11 cellular contexts compared by ENCODE assay signal in genomic region chr22:31891366-31892079, GRCh38. TPM values are rescaled to one million over a fixed set of nuclear protein-coding genes. Genes with fewer than 3 reads are reported as not detected.
DNase-seq lines count a peak whose midpoint lies in the region; ATAC-seq and TF ChIP-seq lines count a peak whose summit lies in the region.
"Had no signal": no experiment of that assay in that cellular context is flagged by ENCODE, and none has a peak within 500 bp of the region (broad histone marks: within the 10 kb centered on the region; RNA-seq: fewer than 3 reads in every experiment).

No MANE protein-coding gene starts in this region.

- CTCF ChIA-PET in CD8-positive, alpha-beta memory T cell (lab: Charles Lee) = interaction anchor here (0.6 to 1.2 kb wide), 2 partner anchors 14 to 80 kb away, joined by 3 read pairs; no protein-coding TSS in a partner anchor

- no peaks in the 10 kb centered on the region for H3K27me3 Mint-ChIP-seq in CD4-positive, CD25-positive, alpha-beta regulatory T cell
- no peaks in the 10 kb centered on the region for H3K27me3 Mint-ChIP-seq in CD8-positive, alpha-beta memory T cell

- H3K27me3 ChIP-seq in CD4-positive, CD25-positive, alpha-beta regulatory T cell (ENCODE audit: control insufficient read depth, insufficient read depth, low read length) = no peaks in the 10 kb centered on the region
- no peaks in the 10 kb centered on the region for H3K27me3 ChIP-seq in layer of hippocampus (ENCODE audit: control insufficient read depth, insufficient read depth, low read length)
- no peaks in the 10 kb centered on the region for H3K27me3 ChIP-seq in CD8-positive, alpha-beta memory T cell (ENCODE audit: insufficient read depth, low read length, poor library complexity, severe bottlenecking)
- no peaks in the 10 kb centered on the region for H3K27me3 ChIP-seq in WERI-Rb-1 (ENCODE audit: insufficient read depth, low read depth, severe bottlenecking)
- H3K27me3 ChIP-seq: testis had no signal

- H3K9me3 ChIP-seq in CD4-positive, CD25-positive, alpha-beta regulatory T cell (ENCODE audit: control insufficient read depth in 2 of 2, low read length in 2 of 2) = no peaks in the 10 kb centered on the region
- H3K9me3 ChIP-seq in CD8-positive, alpha-beta memory T cell (ENCODE audit: low read length) = no peaks in the 10 kb centered on the region
- no peaks in the 10 kb centered on the region for H3K9me3 ChIP-seq in WERI-Rb-1 (ENCODE audit: severe bottlenecking)
- H3K9me3 ChIP-seq: testis had no signal

- H3K4me3 ChIP-seq in CD4-positive, CD25-positive, alpha-beta regulatory T cell (ENCODE audit: low read depth, low read length) = no peak overlapping the region
- no peak overlapping the region for H3K4me3 ChIP-seq in Jurkat, Clone E6-1 (ENCODE audit: low read length)
- H3K4me3 ChIP-seq in CD8-positive, alpha-beta memory T cell (ENCODE audit: low read length) = no peak overlapping the region
- no peak overlapping the region for H3K4me3 ChIP-seq in WERI-Rb-1 (ENCODE audit: low read depth, low read length)
- H3K4me3 ChIP-seq: testis had no signal

- no peaks in the 10 kb centered on the region for H3K4me1 ChIP-seq in CD4-positive, CD25-positive, alpha-beta regulatory T cell (ENCODE audit: control insufficient read depth, insufficient read depth, low read length, poor library complexity, severe bottlenecking)
- H3K4me1 ChIP-seq in CD8-positive, alpha-beta memory T cell (ENCODE audit: insufficient read depth, low read length) = no peaks in the 10 kb centered on the region

- peak overlapping the region in 2 of 3 donors; percentile 20 to 32 for H3K27ac Mint-ChIP-seq in CD4-positive, CD25-positive, alpha-beta regulatory T cell
- H3K27ac Mint-ChIP-seq in CD8-positive, alpha-beta memory T cell = no peak overlapping the region

- H3K4me1 Mint-ChIP-seq in CD4-positive, CD25-positive, alpha-beta regulatory T cell = peaks cover 4 to 11% (median 6%) of the 10 kb centered on the region in 4 donors
- H3K4me1 Mint-ChIP-seq in CD8-positive, alpha-beta memory T cell = peaks cover 0 to 5% (median 0%) of the 10 kb centered on the region in 3 donors

- H3K27ac ChIP-seq in CD4-positive, CD25-positive, alpha-beta regulatory T cell (ENCODE audit: insufficient read depth, low read length, poor library complexity, severe bottlenecking) = no peak overlapping the region
- H3K27ac ChIP-seq in angular gyrus (ENCODE audit: low read depth, low read length) = peak overlapping the region; percentile 53
- H3K27ac ChIP-seq in layer of hippocampus (ENCODE audit: low read depth, low read length) = peak overlapping the region; percentile 12
- no peak overlapping the region for H3K27ac ChIP-seq in CD8-positive, alpha-beta memory T cell (ENCODE audit: low read depth, low read length)
- H3K27ac ChIP-seq in WERI-Rb-1 = no peak overlapping the region
- H3K27ac ChIP-seq: C4-2B, testis had no signal

- no peak for TF ChIP-seq CTCF in WERI-Rb-1 (IDR thresholded peaks at IDR 0.05; ENCODE audit: low read depth, low read length)

- no peak overlapping the region for H3K4me3 Mint-ChIP-seq in CD4-positive, CD25-positive, alpha-beta regulatory T cell
- no peak overlapping the region for H3K4me3 Mint-ChIP-seq in CD8-positive, alpha-beta memory T cell

- H3K9me3 Mint-ChIP-seq in CD4-positive, CD25-positive, alpha-beta regulatory T cell = no peaks in the 10 kb centered on the region
- H3K9me3 Mint-ChIP-seq in CD8-positive, alpha-beta memory T cell = no peaks in the 10 kb centered on the region

- ATAC-seq in CD4-positive, CD25-positive, alpha-beta regulatory T cell (ENCODE audit: low read depth in 2 of 2) = no peak
- ATAC-seq in HG02623 (IDR thresholded peaks at IDR 0.05; ENCODE audit: unreplicated experiment) = no peak

- POLR2A ChIA-PET in CD8-positive, alpha-beta memory T cell (lab: Charles Lee) = no interaction called here

- peak in 1 of 3 donors; percentile 12 for DNase-seq in CD4-positive, CD25-positive, alpha-beta regulatory T cell
- DNase-seq in Jurkat, Clone E6-1 (ENCODE audit: low read depth, low spot score) = peak; percentile 62
- DNase-seq in CD8-positive, alpha-beta memory T cell = no peak
- DNase-seq in WERI-Rb-1 = no peak
- DNase-seq in NCI-H1092 (lab: John Stamatoyannopoulos, UW) = no peak
- DNase-seq: NCI-H187 treated with DMSO at 0.1 percent for 48 hours, testis had no signal

- H3K36me3 Mint-ChIP-seq in CD4-positive, CD25-positive, alpha-beta regulatory T cell = peaks cover 30% of the 10 kb centered on the region
- peaks cover 3 to 62% (median 9%) of the 10 kb centered on the region in 3 donors for H3K36me3 Mint-ChIP-seq in CD8-positive, alpha-beta memory T cell

- H3K36me3 ChIP-seq in CD4-positive, CD25-positive, alpha-beta regulatory T cell (ENCODE audit: control insufficient read depth, insufficient read depth, low read length) = peaks cover 26% of the 10 kb centered on the region
- H3K36me3 ChIP-seq in CD8-positive, alpha-beta memory T cell (ENCODE audit: insufficient read depth, low read length) = peaks cover 5% of the 10 kb centered on the region
- no peaks in the 10 kb centered on the region; the same call in none of the 2 replicates for H3K36me3 ChIP-seq in WERI-Rb-1

RNA-seq across cellular contexts. Expression of gene YWHAH, which starts 52.8 kb away (rescaled TPM):
- 57.5 TPM for total RNA-seq in CD4-positive, CD25-positive, alpha-beta regulatory T cell
- 100 to 1,000 TPM in 2 of 4 donors, 10 to 100 TPM in 2; 87.8 to 186 (median 122) TPM for polyA plus RNA-seq in CD4-positive, CD25-positive, alpha-beta regulatory T cell
- polyA plus RNA-seq in Jurkat, Clone E6-1 (2012; ENCODE audit: insufficient read depth, insufficient read length) = 206 TPM
- total RNA-seq in CD8-positive, alpha-beta memory T cell = 100 to 1,000 TPM; 185 to 198 TPM
- 113 TPM for polyA plus RNA-seq in CD8-positive, alpha-beta memory T cell

Comparison
In these comparisons a context has a peak if more than half of its experiments do, and no peak if none do; other contexts are left out.
1. H3K27ac ChIP-seq: peak in angular gyrus (single experiment) and layer of hippocampus (single experiment); none in CD4-positive, CD25-positive, alpha-beta regulatory T cell (single experiment), CD8-positive, alpha-beta memory T cell (single experiment) and WERI-Rb-1 (single experiment).
2. H3K27ac Mint-ChIP-seq: peak in CD4-positive, CD25-positive, alpha-beta regulatory T cell (2 of 3); none in CD8-positive, alpha-beta memory T cell (0 of 8).